8 cellular contexts compared by ENCODE assay signal in the genomic region with DNA sequence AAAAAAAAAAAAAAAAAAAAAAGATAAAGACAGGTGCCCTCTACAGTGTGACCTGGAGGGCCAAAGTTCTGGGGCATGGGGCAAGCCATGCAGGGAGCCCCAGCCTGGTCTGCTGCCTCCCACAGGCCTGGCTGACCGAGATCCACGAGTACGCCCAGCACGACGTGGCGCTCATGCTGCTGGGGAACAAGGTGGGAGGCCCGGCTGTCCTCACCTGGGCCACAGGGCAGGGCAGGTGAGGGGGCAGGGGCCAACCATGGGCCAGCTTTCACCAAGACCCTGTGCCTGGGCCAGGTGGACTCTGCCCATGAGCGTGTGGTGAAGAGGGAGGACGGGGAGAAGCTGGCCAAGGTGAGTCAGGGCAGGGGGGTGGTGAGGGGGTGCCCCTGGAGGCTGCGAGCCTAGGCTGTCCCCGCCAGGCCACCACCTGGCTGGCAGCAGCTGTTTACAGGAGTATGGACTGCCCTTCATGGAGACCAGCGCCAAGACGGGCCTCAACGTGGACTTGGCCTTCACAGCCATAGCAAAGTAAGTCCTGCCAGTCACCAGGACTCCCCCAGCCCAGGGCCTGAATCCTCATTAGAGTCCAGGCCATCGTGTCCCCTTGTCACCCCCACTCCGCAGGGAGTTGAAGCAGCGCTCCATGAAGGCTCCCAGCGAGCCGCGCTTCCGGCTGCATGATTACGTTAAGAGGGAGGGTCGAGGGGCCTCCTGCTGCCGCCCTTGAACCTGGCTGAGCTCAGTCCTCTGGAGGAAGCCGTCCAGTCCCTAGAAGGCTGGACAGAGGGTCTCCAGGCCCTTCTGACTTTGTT. TPM values are rescaled to one million over a fixed set of nuclear protein-coding genes. Genes with fewer than 3 reads are reported as not detected.
DNase-seq lines count a peak whose midpoint lies in the region; ATAC-seq and TF ChIP-seq lines count a peak whose summit lies in the region.

No MANE protein-coding gene starts in this region.

- peak overlapping the region; percentile 95 for H3K9ac ChIP-seq in iPS-18a (ENCODE audit: low read length)

- no peaks in the 10 kb centered on the region for H3K27me3 Mint-ChIP-seq in activated T-helper 17 cell treated with anti-CD3 and anti-CD28 coated beads, Interleukin-2, amount 50 U/mL, for 72 hours
- H3K27me3 Mint-ChIP-seq in stimulated activated memory B cell treated with anti-CD40 and anti-IgM and Interleukin-4, amounts not matched to agents 10 μg/mL and 1 μg/mL and 100 μg/mL, for 72 hours, result no peaks in the 10 kb centered on the region

- no peaks in the 10 kb centered on the region for H3K9me3 Mint-ChIP-seq in activated T-helper 17 cell treated with anti-CD3 and anti-CD28 coated beads, Interleukin-2, amount 50 U/mL, for 72 hours
- H3K9me3 Mint-ChIP-seq in stimulated activated memory B cell treated with anti-CD40 and anti-IgM and Interleukin-4, amounts not matched to agents 10 μg/mL and 1 μg/mL and 100 μg/mL, for 72 hours, result no peaks in the 10 kb centered on the region

- peak overlapping the region; percentile 82 for H3K27ac Mint-ChIP-seq in activated T-helper 17 cell treated with anti-CD3 and anti-CD28 coated beads, Interleukin-2, amount 50 U/mL, for 72 hours
- H3K27ac Mint-ChIP-seq in stimulated activated memory B cell treated with anti-CD40 and anti-IgM and Interleukin-4, amounts not matched to agents 10 μg/mL and 1 μg/mL and 100 μg/mL, for 72 hours, result peak overlapping the region; percentile 84

- peak; percentile 82 for DNase-seq in DMS53 (lab: John Stamatoyannopoulos, UW)
- DNase-seq in NCI-H1048 (lab: John Stamatoyannopoulos, UW), result no peak

- no peak overlapping the region for H3K27ac ChIP-seq in iPS-18a (ENCODE audit: low read length)

- H3K4me3 Mint-ChIP-seq in activated T-helper 17 cell treated with anti-CD3 and anti-CD28 coated beads, Interleukin-2, amount 50 U/mL, for 72 hours, result peak overlapping the region; percentile 93
- H3K4me3 Mint-ChIP-seq in stimulated activated memory B cell treated with anti-CD40 and anti-IgM and Interleukin-4, amounts not matched to agents 10 μg/mL and 1 μg/mL and 100 μg/mL, for 72 hours, result peak overlapping the region; percentile 67

- no peak for TF ChIP-seq EP300 in Ishikawa (IDR thresholded peaks at IDR 0.05; ENCODE audit: borderline replicate concordance)

- H3K4me3 ChIP-seq in iPS-18a (ENCODE audit: low read length), result peak overlapping the region; percentile 91

- H3K9me3 ChIP-seq in iPS-18a (ENCODE audit: control insufficient read depth, low read depth, low read length), result no peaks in the 10 kb centered on the region

- peaks cover 48% of the 10 kb centered on the region for H3K36me3 Mint-ChIP-seq in activated T-helper 17 cell treated with anti-CD3 and anti-CD28 coated beads, Interleukin-2, amount 50 U/mL, for 72 hours (ENCODE audit: low read depth)
- H3K36me3 Mint-ChIP-seq in stimulated activated memory B cell treated with anti-CD40 and anti-IgM and Interleukin-4, amounts not matched to agents 10 μg/mL and 1 μg/mL and 100 μg/mL, for 72 hours, result peaks cover 29% of the 10 kb centered on the region

- no peak for TF ChIP-seq RAD21 in Ishikawa (IDR thresholded peaks at IDR 0.05; ENCODE audit: low read depth)

- H3K4me1 Mint-ChIP-seq in activated T-helper 17 cell treated with anti-CD3 and anti-CD28 coated beads, Interleukin-2, amount 50 U/mL, for 72 hours, result peaks cover 20% of the 10 kb centered on the region
- peaks cover 70% of the 10 kb centered on the region for H3K4me1 Mint-ChIP-seq in stimulated activated memory B cell treated with anti-CD40 and anti-IgM and Interleukin-4, amounts not matched to agents 10 μg/mL and 1 μg/mL and 100 μg/mL, for 72 hours

- H3K4me1 ChIP-seq in iPS-18a (ENCODE audit: control insufficient read depth, low read depth, low read length), result peaks cover 34% of the 10 kb centered on the region

- no peaks in the 10 kb centered on the region for H3K27me3 ChIP-seq in iPS-18a (ENCODE audit: control insufficient read depth, insufficient read depth, low read length)

- no peak for ATAC-seq in activated T-helper 17 cell treated with anti-CD3 and anti-CD28 coated beads, Interleukin-2, amount 50 U/mL, for 72 hours (replicated peaks)
- no peak for ATAC-seq in stimulated activated memory B cell treated with anti-CD40 and anti-IgM and Interleukin-4, amounts not matched to agents 10 μg/mL and 1 μg/mL and 100 μg/mL, for 72 hours
- ATAC-seq in GM21723 (IDR thresholded peaks at IDR 0.05; ENCODE audit: unreplicated experiment) (no peak), HG03097 (IDR thresholded peaks at IDR 0.05; ENCODE audit: low FRiP score, unreplicated experiment) (no peak)

- peaks cover 20% of the 10 kb centered on the region for H3K36me3 ChIP-seq in iPS-18a (ENCODE audit: control insufficient read depth, low read depth, low read length)

TF ChIP-seq in Ishikawa, 13 proteins besides CTCF, POLR2A, EP300 and RAD21:
- TF ChIP-seq, protein P1, sequence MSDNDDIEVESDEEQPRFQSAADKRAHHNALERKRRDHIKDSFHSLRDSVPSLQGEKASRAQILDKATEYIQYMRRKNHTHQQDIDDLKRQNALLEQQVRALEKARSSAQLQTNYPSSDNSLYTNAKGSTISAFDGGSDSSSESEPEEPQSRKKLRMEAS (IDR thresholded peaks at IDR 0.05), result 0 out of 2 replicates have a peak, but pooled peaks have one; percentile 37
- peak; percentile 21; the same call in 1 of the 2 replicates for TF ChIP-seq TAF1 (IDR thresholded peaks at IDR 0.05; ENCODE audit: low read depth)
- TF ChIP-seq CEBPB (IDR thresholded peaks at IDR 0.05), result no peak
- TF ChIP-seq TCF12 (IDR thresholded peaks at IDR 0.05; ENCODE audit: low read depth), result no peak

RNA-seq across cellular contexts. Expression of a gene that starts 2.7 kb away (rescaled TPM):
- total RNA-seq in activated T-helper 17 cell treated with anti-CD3 and anti-CD28 coated beads, Interleukin-2, amount 50 U/mL, for 72 hours, result 10 to 100 TPM; 49.8 to 80.1 TPM

RNA-seq across cellular contexts. Expression of a gene that starts 4.5 kb away (rescaled TPM):
- total RNA-seq in activated T-helper 17 cell treated with anti-CD3 and anti-CD28 coated beads, Interleukin-2, amount 50 U/mL, for 72 hours, result under 1 TPM; 0.28 to 0.34 TPM

RNA-seq across cellular contexts. Expression of a gene that starts 17.2 kb away (rescaled TPM):
- total RNA-seq in activated T-helper 17 cell treated with anti-CD3 and anti-CD28 coated beads, Interleukin-2, amount 50 U/mL, for 72 hours, result 100 to 1,000 TPM in 1 of 2 donors, 10 to 100 TPM in 1; 71.8 to 122 TPM

RNA-seq across cellular contexts. Expression of a gene that starts 43.5 kb away (rescaled TPM):
- 1 to 10 TPM in 1 of 2 donors, under 1 TPM in 1; 0.78 to 6.6 TPM for total RNA-seq in activated T-helper 17 cell treated with anti-CD3 and anti-CD28 coated beads, Interleukin-2, amount 50 U/mL, for 72 hours

RNA-seq across cellular contexts. Expression of a gene that starts 52.4 kb away (rescaled TPM):
- total RNA-seq in activated T-helper 17 cell treated with anti-CD3 and anti-CD28 coated beads, Interleukin-2, amount 50 U/mL, for 72 hours, result 10 to 100 TPM; 33.4 to 48.8 TPM
